1 cellular context compared by ENCODE assay signal in genomic region chr1:228515200-228515834, GRCh38.
TF ChIP-seq lines count a peak whose summit lies in the region.

No MANE protein-coding gene starts in this region.

TF ChIP-seq in HCT116, 20 proteins besides CTCF, POLR2A, EP300 and RAD21 (continued from another document):
- TF ChIP-seq ZBTB33 (IDR thresholded peaks at IDR 0.05; ENCODE audit: extremely low read depth, insufficient replicate concordance, low read length) (no peak), SRF (IDR thresholded peaks at IDR 0.05; ENCODE audit: low read depth) (no peak)
TF ChIP-seq in HCT116: peak in this region for 0.
